In genomic region chr7:100465702-100466311, GRCh38 we compare ENCODE assay signal across 1 cellular context.
TF ChIP-seq lines count a peak whose summit lies in the region.

No MANE protein-coding gene starts in this region.

TF ChIP-seq in HepG2, 621 proteins besides CTCF, POLR2A, EP300 and RAD21 (continued from another document and continues in another):
- no peak for TF ChIP-seq ZNF784 (CRISPR knock-in tag; IDR thresholded peaks at IDR 0.05; ENCODE audit: borderline replicate concordance)
- peak; percentile 12; the same call in 1 of the 2 replicates for TF ChIP-seq SMC3 (IDR thresholded peaks at IDR 0.05; ENCODE audit: low read length)
- TF ChIP-seq ZNF235 (CRISPR knock-in tag; IDR thresholded peaks at IDR 0.05; ENCODE audit: borderline replicate concordance): no peak
- no peak for TF ChIP-seq ZNF382 (CRISPR knock-in tag; IDR thresholded peaks at IDR 0.05; ENCODE audit: borderline replicate concordance)
- TF ChIP-seq ZNF737 (CRISPR knock-in tag; IDR thresholded peaks at IDR 0.05; ENCODE audit: borderline replicate concordance): no peak
- TF ChIP-seq CENPX (CRISPR knock-in tag; IDR thresholded peaks at IDR 0.05): no peak
- TF ChIP-seq CEBPG (CRISPR knock-in tag; IDR thresholded peaks at IDR 0.05): no peak
- no peak for TF ChIP-seq NCOA2 (CRISPR knock-in tag; IDR thresholded peaks at IDR 0.05)
- TF ChIP-seq ZBTB7A (CRISPR knock-in tag; IDR thresholded peaks at IDR 0.05): no peak
- no peak for TF ChIP-seq ZFP41 (CRISPR knock-in tag; IDR thresholded peaks at IDR 0.05; ENCODE audit: borderline replicate concordance)
- TF ChIP-seq ZBTB46 (CRISPR knock-in tag; IDR thresholded peaks at IDR 0.05; ENCODE audit: borderline replicate concordance): no peak
- TF ChIP-seq REPIN1 (CRISPR knock-in tag; IDR thresholded peaks at IDR 0.05; ENCODE audit: borderline replicate concordance, low read depth): no peak
- TF ChIP-seq STAG1 (CRISPR knock-in tag; IDR thresholded peaks at IDR 0.05): peak; percentile 87
- no peak for TF ChIP-seq WIZ (CRISPR knock-in tag; IDR thresholded peaks at IDR 0.05)
- no peak for TF ChIP-seq ZNF282 (IDR thresholded peaks at IDR 0.05; ENCODE audit: partially characterized antibody)
- TF ChIP-seq NR2F1 (CRISPR knock-in tag; IDR thresholded peaks at IDR 0.05): no peak
- TF ChIP-seq ZNF562 (CRISPR knock-in tag; IDR thresholded peaks at IDR 0.05; ENCODE audit: borderline replicate concordance): no peak
- TF ChIP-seq SKI (IDR thresholded peaks at IDR 0.05; ENCODE audit: partially characterized antibody): no peak
- TF ChIP-seq ZKSCAN8 (CRISPR knock-in tag; IDR thresholded peaks at IDR 0.05; ENCODE audit: borderline replicate concordance): no peak
- no peak for TF ChIP-seq ZBTB49 (CRISPR knock-in tag; IDR thresholded peaks at IDR 0.05; ENCODE audit: borderline replicate concordance)
- no peak for TF ChIP-seq MXD4 (CRISPR knock-in tag; IDR thresholded peaks at IDR 0.05)
- TF ChIP-seq ZFY (CRISPR knock-in tag; IDR thresholded peaks at IDR 0.05): no peak
- TF ChIP-seq TFDP2 (CRISPR knock-in tag; IDR thresholded peaks at IDR 0.05): no peak
- peak; percentile 57; the same call in 1 of the 2 replicates for TF ChIP-seq RXRA (CRISPR knock-in tag; IDR thresholded peaks at IDR 0.05)
- TF ChIP-seq ERF (CRISPR knock-in tag; IDR thresholded peaks at IDR 0.05): no peak
- no peak for TF ChIP-seq ZNF841 (CRISPR knock-in tag; IDR thresholded peaks at IDR 0.05; ENCODE audit: borderline replicate concordance)
- no peak for TF ChIP-seq AKNA (CRISPR knock-in tag; IDR thresholded peaks at IDR 0.05; ENCODE audit: borderline replicate concordance)
- no peak for TF ChIP-seq HHEX (CRISPR knock-in tag; IDR thresholded peaks at IDR 0.05)
- no peak for TF ChIP-seq PTBP1 (IDR thresholded peaks at IDR 0.05; ENCODE audit: low read depth, low read length, poor library complexity, severe bottlenecking)
- no peak for TF ChIP-seq ZNF10 (CRISPR knock-in tag; IDR thresholded peaks at IDR 0.05; ENCODE audit: borderline replicate concordance, low read depth)
- TF ChIP-seq ZNF891 (CRISPR knock-in tag; IDR thresholded peaks at IDR 0.05): no peak
- TF ChIP-seq SNAI1 (CRISPR knock-in tag; IDR thresholded peaks at IDR 0.05; ENCODE audit: borderline replicate concordance): no peak
- TF ChIP-seq THAP8 (CRISPR knock-in tag; IDR thresholded peaks at IDR 0.05; ENCODE audit: borderline replicate concordance): no peak
- no peak for TF ChIP-seq MEF2D (CRISPR knock-in tag; IDR thresholded peaks at IDR 0.05)
- no peak for TF ChIP-seq ELK4 (CRISPR knock-in tag; IDR thresholded peaks at IDR 0.05; ENCODE audit: borderline replicate concordance)
- no peak for TF ChIP-seq HNF4G (IDR thresholded peaks at IDR 0.05; ENCODE audit: borderline replicate concordance, low read depth, low read length)
- 0 out of 2 replicates have a peak, but pooled peaks have one; percentile 25 for TF ChIP-seq HNF4G (CRISPR knock-in tag; IDR thresholded peaks at IDR 0.05; ENCODE audit: borderline replicate concordance, low read depth)
- TF ChIP-seq ELF1 (CRISPR knock-in tag; IDR thresholded peaks at IDR 0.05): peak; percentile 15; the same call in 1 of the 2 replicates
- no peak for TF ChIP-seq PCBP2 (optimal IDR thresholded peaks at IDR 0.05; ENCODE audit: low read depth, low read length, poor library complexity, severe bottlenecking)
- TF ChIP-seq SIN3A (IDR thresholded peaks at IDR 0.05; ENCODE audit: borderline replicate concordance, low read depth, low read length): no peak
- peak; percentile 77 for TF ChIP-seq XRCC5 (optimal IDR thresholded peaks at IDR 0.05; ENCODE audit: low read length)
- no peak for TF ChIP-seq E2F1 (CRISPR knock-in tag; IDR thresholded peaks at IDR 0.05)
- no peak for TF ChIP-seq SP4 (CRISPR knock-in tag; IDR thresholded peaks at IDR 0.05)
- TF ChIP-seq ZNF550 (CRISPR knock-in tag; IDR thresholded peaks at IDR 0.05; ENCODE audit: borderline replicate concordance): no peak
- no peak for TF ChIP-seq AHR (CRISPR knock-in tag; IDR thresholded peaks at IDR 0.05)
- TF ChIP-seq SAP130 (CRISPR knock-in tag; IDR thresholded peaks at IDR 0.05; ENCODE audit: low read depth): peak; percentile 52
- TF ChIP-seq NR3C1 (CRISPR knock-in tag; IDR thresholded peaks at IDR 0.05): no peak
- no peak for TF ChIP-seq ATF6 (CRISPR knock-in tag; conservative IDR thresholded peaks at IDR 0.05)
- no peak for TF ChIP-seq NBN (conservative IDR thresholded peaks at IDR 0.05)
- TF ChIP-seq ZNF576 (CRISPR knock-in tag; IDR thresholded peaks at IDR 0.05): no peak
- peak; percentile 31; the same call in 1 of the 2 replicates for TF ChIP-seq CBX5 (CRISPR knock-in tag; IDR thresholded peaks at IDR 0.05; ENCODE audit: borderline replicate concordance)
- TF ChIP-seq ZNF234 (CRISPR knock-in tag; conservative IDR thresholded peaks at IDR 0.05): no peak
- peak; percentile 59; the same call in 1 of the 2 replicates for TF ChIP-seq GABPB1 (CRISPR knock-in tag; IDR thresholded peaks at IDR 0.05)
- TF ChIP-seq ZNF678 (CRISPR knock-in tag; IDR thresholded peaks at IDR 0.05): no peak
- TF ChIP-seq ZNF20 (CRISPR knock-in tag; IDR thresholded peaks at IDR 0.05): no peak
- no peak for TF ChIP-seq GZF1 (CRISPR knock-in tag; IDR thresholded peaks at IDR 0.05)
- TF ChIP-seq HDAC6 (IDR thresholded peaks at IDR 0.05; ENCODE audit: low read depth, low read length): no peak
- TF ChIP-seq ETV5 (CRISPR knock-in tag; IDR thresholded peaks at IDR 0.05; ENCODE audit: borderline replicate concordance): peak; percentile 29; the same call in 1 of the 2 replicates
